ENCODE assay signal across 8 cellular contexts in genomic region chr6:107114872-107115694, GRCh38. TPM values are rescaled to one million over a fixed set of nuclear protein-coding genes. Genes with fewer than 3 reads are reported as not detected.
DNase-seq lines count a peak whose midpoint lies in the region; ATAC-seq lines count a peak whose summit lies in the region.

Gene BEND3, minus strand, starts transcription at chr6:107115515. Its CDS starts 16,230 bp downstream, at chr6:107099285.

- H3K4me1 Mint-ChIP-seq in activated naive CD8-positive, alpha-beta T cell treated with anti-CD3 and anti-CD28 coated beads, Interleukin-2, amount 50 U/mL, for 24 hours = peaks cover 22% of the 10 kb centered on the region

- peaks cover 7% of the 10 kb centered on the region for H3K4me1 ChIP-seq in rectal smooth muscle tissue (ENCODE audit: control insufficient read depth, insufficient read depth, low read length)

- peak within 1 kb of the TSS; percentile 24 for H3K27ac ChIP-seq in rectal smooth muscle tissue (ENCODE audit: low read depth, low read length)

- no peak within 1 kb of the TSS for H3K9ac ChIP-seq in rectal smooth muscle tissue (ENCODE audit: low read length)

- DNase-seq in NCI-H526 (lab: John Stamatoyannopoulos, UW) (peak; percentile 11 to 77), NCI-H526 treated with DMSO at 0.1 percent for 48 hours (lab: John Stamatoyannopoulos, UW) (no peak), RPMI8226 (peak; percentile 53), left ventricle myocardium superior (peak; percentile 58), NCI-H187 treated with DMSO at 0.1 percent for 48 hours (lab: John Stamatoyannopoulos, UW) (no peak)
- peak; percentile 35 for DNase-seq in activated naive CD8-positive, alpha-beta T cell treated with anti-CD3 and anti-CD28 coated beads, Interleukin-2, amount 50 U/mL, for 24 hours

- H3K4me3 Mint-ChIP-seq in activated naive CD8-positive, alpha-beta T cell treated with anti-CD3 and anti-CD28 coated beads, Interleukin-2, amount 50 U/mL, for 24 hours = peak within 1 kb of the TSS; percentile 76

- no peaks in the 10 kb centered on the region for H3K36me3 ChIP-seq in rectal smooth muscle tissue (ENCODE audit: control insufficient read depth, insufficient read depth, low read length)

- peak within 1 kb of the TSS; percentile 76 for H3K27ac Mint-ChIP-seq in activated naive CD8-positive, alpha-beta T cell treated with anti-CD3 and anti-CD28 coated beads, Interleukin-2, amount 50 U/mL, for 24 hours

- intact Hi-C loops in left ventricle myocardium superior (cut with micrococcal nuclease) = no loop called here

- H3K27me3 Mint-ChIP-seq in activated naive CD8-positive, alpha-beta T cell treated with anti-CD3 and anti-CD28 coated beads, Interleukin-2, amount 50 U/mL, for 24 hours = peaks cover 12% of the 10 kb centered on the region

- ATAC-seq in HG03045 (IDR thresholded peaks at IDR 0.05; ENCODE audit: unreplicated experiment) (peak; percentile 39), left ventricle myocardium superior (peak; percentile 36)
- peak; percentile 22 for ATAC-seq in activated naive CD8-positive, alpha-beta T cell treated with anti-CD3 and anti-CD28 coated beads, Interleukin-2, amount 50 U/mL, for 24 hours

- H3K27me3 ChIP-seq in rectal smooth muscle tissue (ENCODE audit: control insufficient read depth, insufficient read depth, low read length) = no peaks in the 10 kb centered on the region

- H3K9me3 Mint-ChIP-seq in activated naive CD8-positive, alpha-beta T cell treated with anti-CD3 and anti-CD28 coated beads, Interleukin-2, amount 50 U/mL, for 24 hours = no peaks in the 10 kb centered on the region

- H3K4me3 ChIP-seq in rectal smooth muscle tissue (ENCODE audit: low read length) = peak within 1 kb of the TSS; percentile 78

- peaks cover 2% of the 10 kb centered on the region for H3K36me3 Mint-ChIP-seq in activated naive CD8-positive, alpha-beta T cell treated with anti-CD3 and anti-CD28 coated beads, Interleukin-2, amount 50 U/mL, for 24 hours (ENCODE audit: low read depth)

RNA-seq across cellular contexts. Expression of gene BEND3, which starts in this region (rescaled TPM):
- total RNA-seq in left ventricle myocardium superior = 1.2 TPM

Comparison
In these comparisons a context has a peak if more than half of its experiments do, and no peak if none do; other contexts are left out.
1. DNase-seq: peak in NCI-H526 (2 of 2), RPMI8226 (single experiment), activated naive CD8-positive, alpha-beta T cell treated with anti-CD3 and anti-CD28 coated beads, Interleukin-2, amount 50 U/mL, for 24 hours (single experiment) and left ventricle myocardium superior (single experiment); none in NCI-H526 treated with DMSO at 0.1 percent for 48 hours (single experiment) and NCI-H187 treated with DMSO at 0.1 percent for 48 hours (single experiment).
2. Peak in every context shown above with its lines, with median percentiles within 50 percentile points of each other: ATAC-seq.